9 cellular contexts compared by ENCODE assay signal in the genomic region with DNA sequence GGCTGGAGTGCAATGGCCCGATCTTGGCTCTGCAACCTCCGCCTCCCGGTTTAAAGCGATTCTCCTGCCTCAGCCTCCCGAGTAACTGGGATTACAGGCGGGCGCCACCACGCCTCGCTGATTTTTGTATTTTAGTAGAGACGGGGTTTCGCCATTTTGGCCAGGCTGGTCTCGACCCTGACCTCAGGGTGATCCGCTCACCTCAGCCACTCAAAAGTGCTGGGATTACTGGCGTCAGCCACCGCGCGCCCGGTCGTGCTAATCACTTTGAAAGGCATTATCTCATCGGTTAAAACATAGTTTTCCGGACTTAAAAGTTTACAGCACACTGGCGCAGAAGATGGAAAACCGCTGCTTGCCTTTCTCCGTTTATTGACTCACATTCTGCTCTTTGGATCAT. TPM values are rescaled to one million over a fixed set of nuclear protein-coding genes. Genes with fewer than 3 reads are reported as not detected.
DNase-seq lines count a peak whose midpoint lies in the region; ATAC-seq, FAIRE-seq and TF ChIP-seq lines count a peak whose summit lies in the region.
"Had no signal": no experiment of that assay in that cellular context is flagged by ENCODE, and none has a peak within 500 bp of the region (broad histone marks: within the 10 kb centered on the region; RNA-seq: fewer than 3 reads in every experiment).

No MANE protein-coding gene starts in this region.

- intact Hi-C loops in CD4-positive, alpha-beta T cell (cut with DNase I, micrococcal nuclease): loop anchor here in 1 of 2 experiments (2.0 kb wide), 3 partner anchors 42 to 230 kb away; no protein-coding TSS in a partner anchor
- intact Hi-C loops in endothelial cell of umbilical vein (cut with micrococcal nuclease): loop anchor here (5.0 kb wide), 1 partner anchor 282 kb away; no protein-coding TSS in a partner anchor

- H3K4me1 ChIP-seq in OCI-LY1 (ENCODE audit: insufficient read depth, low read length, severe bottlenecking): peaks cover 12% of the 10 kb centered on the region
- H3K4me1 ChIP-seq in endothelial cell of umbilical vein (ENCODE audit: control insufficient read depth, extremely low read depth, insufficient read depth, low read length): peaks cover 10% of the 10 kb centered on the region
- peaks cover 35 to 37% of the 10 kb centered on the region in 2 experiments for H3K4me1 ChIP-seq in neutrophil (ENCODE audit: control insufficient read depth in 1 of 2, insufficient read depth in 1 of 2, low read depth in 1 of 2, low read length in 1 of 2)

- H3K4me2 ChIP-seq in OCI-LY1 (ENCODE audit: low read length) (peak overlapping the region; percentile 61), endothelial cell of umbilical vein (ENCODE audit: insufficient read depth, low read length) (peak overlapping the region; percentile 97)

- POLR2A ChIA-PET in CD4-positive, alpha-beta T cell (lab: Charles Lee): interaction anchor here (3.8 kb wide), 1 partner anchor 27 kb away, joined by 139 read pairs; the partner anchor contains the start of gene MTHFS
- POLR2A ChIA-PET in endothelial cell of umbilical vein (lab: Charles Lee): no interaction called here

- CTCF ChIA-PET in CD4-positive, alpha-beta T cell (lab: Charles Lee): no interaction called here
- CTCF ChIA-PET in endothelial cell of umbilical vein (lab: Charles Lee): no interaction called here

- H4K20me1 ChIP-seq in OCI-LY1 (ENCODE audit: insufficient read depth, low read length) (no peaks in the 10 kb centered on the region), endothelial cell of umbilical vein (replicated peaks; ENCODE audit: control insufficient read depth, extremely low read depth, insufficient read depth, low read length) (no peaks in the 10 kb centered on the region)

- H3K27me3 Mint-ChIP-seq in CD4-positive, alpha-beta T cell: no peaks in the 10 kb centered on the region

- H3K27me3 ChIP-seq in CD4-positive, alpha-beta T cell (ENCODE audit: control insufficient read depth, insufficient read depth, low read length): no peaks in the 10 kb centered on the region
- no peaks in the 10 kb centered on the region for H3K27me3 ChIP-seq in OCI-LY1 (ENCODE audit: insufficient read depth, low read length)
- no peaks in the 10 kb centered on the region for H3K27me3 ChIP-seq in endothelial cell of umbilical vein (ENCODE audit: control insufficient read depth in 2 of 2, insufficient read depth in 2 of 2, low read length in 2 of 2)
- H3K27me3 ChIP-seq in neutrophil: no peaks in the 10 kb centered on the region

- peaks cover 48% of the 10 kb centered on the region for H3K36me3 Mint-ChIP-seq in CD4-positive, alpha-beta T cell (ENCODE audit: low read depth)

- FAIRE-seq in endothelial cell of umbilical vein (lab: Jason Lieb, UNC): no peak

- H3K36me3 ChIP-seq in OCI-LY1 (ENCODE audit: insufficient read depth, low read length) (peaks cover 26% of the 10 kb centered on the region), endothelial cell of umbilical vein (ENCODE audit: control insufficient read depth in 2 of 2, extremely low read depth in 1 of 2, insufficient read depth in 2 of 2, low read length in 2 of 2) (no peaks in the 10 kb centered on the region), neutrophil (peaks cover 22% of the 10 kb centered on the region)

- BruUV-seq in endothelial cell of umbilical vein (replicated peaks; lab: Mats Ljungman, UMichigan): no TSS peak

- H2AFZ ChIP-seq in OCI-LY1 (ENCODE audit: low read length) (no peak overlapping the region), endothelial cell of umbilical vein (ENCODE audit: low read depth, low read length) (peak overlapping the region; percentile 97)

- H3K4me3 ChIP-seq in OCI-LY1 (ENCODE audit: low read depth, low read length, poor library complexity, severe bottlenecking): peak overlapping the region; percentile 80
- peak overlapping the region; percentile 87 to 96 (median 92) for H3K4me3 ChIP-seq in endothelial cell of umbilical vein (replicated peaks in 1 of 3; ENCODE audit: insufficient read depth in 1 of 3, low read depth in 1 of 3, low read length in 3 of 3)
- peak overlapping the region; percentile 93 to 100 for H3K4me3 ChIP-seq in neutrophil (ENCODE audit: low read depth in 1 of 2, low read length in 1 of 2)

- peaks cover 27% of the 10 kb centered on the region for H3K4me1 Mint-ChIP-seq in CD4-positive, alpha-beta T cell (ENCODE audit: low read depth)

- peak overlapping the region; percentile 71 for H3K4me3 Mint-ChIP-seq in CD4-positive, alpha-beta T cell

- TF ChIP-seq CTCF in CD4-positive, alpha-beta T cell (IDR thresholded peaks at IDR 0.05): no peak
- TF ChIP-seq CTCF in OCI-LY1 (IDR thresholded peaks at IDR 0.05; ENCODE audit: low read length) (no peak), endothelial cell of umbilical vein (IDR thresholded peaks at IDR 0.05; ENCODE audit: extremely low read depth in 1 of 2, insufficient read depth in 1 of 2, low read depth in 1 of 2, low read length in 2 of 2) (no peak), neutrophil (IDR thresholded peaks at IDR 0.05) (no peak)

- H3F3A ChIP-seq in OCI-LY1 (ENCODE audit: insufficient read depth, low read length): no peaks in the 10 kb centered on the region

- H3K9me3 Mint-ChIP-seq in CD4-positive, alpha-beta T cell: peaks cover 13% of the 10 kb centered on the region

- no peaks in the 10 kb centered on the region for H3K9me1 ChIP-seq in endothelial cell of umbilical vein (replicated peaks; ENCODE audit: control insufficient read depth, extremely low read depth, insufficient read depth, low read length)

- H3K9me3 ChIP-seq in CD4-positive, alpha-beta T cell (ENCODE audit: control insufficient read depth, low read length): peaks cover 28% of the 10 kb centered on the region
- H3K9me3 ChIP-seq in OCI-LY1 (ENCODE audit: low read length) (peaks cover 6% of the 10 kb centered on the region), endothelial cell of umbilical vein (replicated peaks; ENCODE audit: control insufficient read depth, insufficient read depth, low read length) (no peaks in the 10 kb centered on the region), neutrophil (no peaks in the 10 kb centered on the region)

- no peak for TF ChIP-seq POLR2A in endothelial cell of umbilical vein (IDR thresholded peaks at IDR 0.05; ENCODE audit: low read depth, low read length)

- no peaks in the 10 kb centered on the region for H3K9me2 ChIP-seq in OCI-LY1 (ENCODE audit: low read depth, low read length)

- H3K79me2 ChIP-seq in OCI-LY1 (ENCODE audit: insufficient read depth, low read length) (peaks cover 13% of the 10 kb centered on the region), endothelial cell of umbilical vein (ENCODE audit: control insufficient read depth, insufficient read depth, low read length) (peaks cover 15% of the 10 kb centered on the region)

- dilution Hi-C loops in endothelial cell of umbilical vein (cut with MboI; ENCODE audit: extremely low pct_ligation_motif_present, low sequenced_read_pairs): no loop called here

- ATAC-seq in CD4-positive, alpha-beta T cell (ENCODE audit: poor library complexity): no peak
- ATAC-seq in GM19035 (IDR thresholded peaks at IDR 0.05; ENCODE audit: unreplicated experiment): no peak

- no peak for DNase-seq in CD4-positive, alpha-beta T cell
- DNase-seq in endothelial cell of umbilical vein (ENCODE audit: low read depth, low spot score): no peak
- DNase-seq in HUDEP-2 (lab: John Stamatoyannopoulos, UW; ENCODE audit: unreplicated experiment in 76 of 76): no peak
- DNase-seq in stimulated activated CD4-positive, alpha-beta T cell treated with anti-CD3 and anti-CD28 coated beads, Interleukin-15, amount 100 ng/mL, for 24 hours: no peak
- no peak for DNase-seq in DMS153 treated with DMSO at 0.1 percent for 48 hours (lab: John Stamatoyannopoulos, UW; ENCODE audit: unreplicated experiment)

- peak overlapping the region; percentile 97 for H3K27ac ChIP-seq in CD4-positive, alpha-beta T cell (ENCODE audit: low read depth, low read length)
- peak overlapping the region; percentile 48 for H3K27ac ChIP-seq in OCI-LY1 (ENCODE audit: low read depth, low read length, poor library complexity, severe bottlenecking)
- no peak overlapping the region for H3K27ac ChIP-seq in endothelial cell of umbilical vein (ENCODE audit: insufficient read depth, low read depth, low read length)
- peak overlapping the region; percentile 97 for H3K27ac ChIP-seq in neutrophil

- peak overlapping the region; percentile 95 for H3K27ac Mint-ChIP-seq in CD4-positive, alpha-beta T cell

- peak overlapping the region; percentile 64 for H3K9ac ChIP-seq in OCI-LY1 (ENCODE audit: low read length)
- H3K9ac ChIP-seq in endothelial cell of umbilical vein (replicated peaks; ENCODE audit: extremely low read depth, insufficient read depth, low read length): peak overlapping the region; percentile 86

TF ChIP-seq in endothelial cell of umbilical vein, 7 proteins besides CTCF, POLR2A, EP300 and RAD21 (continues in another document):
- no peak for TF ChIP-seq JUN (IDR thresholded peaks at IDR 0.05; ENCODE audit: borderline replicate concordance, insufficient read depth, insufficient read length, low read depth)
- TF ChIP-seq POLR2AphosphoS5 (IDR thresholded peaks at IDR 0.05; ENCODE audit: insufficient read depth, low read depth, low read length): no peak
- TF ChIP-seq EZH2 (IDR thresholded peaks at IDR 0.05; ENCODE audit: borderline replicate concordance, low read depth, low read length, severe bottlenecking): no peak
- TF ChIP-seq FOS (IDR thresholded peaks at IDR 0.05; ENCODE audit: borderline replicate concordance, insufficient read depth, low read length): no peak
- TF ChIP-seq, protein P1, sequence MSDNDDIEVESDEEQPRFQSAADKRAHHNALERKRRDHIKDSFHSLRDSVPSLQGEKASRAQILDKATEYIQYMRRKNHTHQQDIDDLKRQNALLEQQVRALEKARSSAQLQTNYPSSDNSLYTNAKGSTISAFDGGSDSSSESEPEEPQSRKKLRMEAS (IDR thresholded peaks at IDR 0.05; ENCODE audit: insufficient read depth, insufficient read length): no peak

RNA-seq across cellular contexts. Expression of gene MTHFS, which starts 27.6 kb away (rescaled TPM):
- 1 to 10 TPM; 9.1 to 9.8 TPM for total RNA-seq in CD4-positive, alpha-beta T cell
- 9.9 and 15.7 TPM in 2 replicates for total RNA-seq in endothelial cell of umbilical vein
- 7.4 and 9.3 TPM in 2 replicates for polyA plus RNA-seq in endothelial cell of umbilical vein
- 11.8 and 13.7 TPM in 2 replicates for polyA plus RNA-seq in endothelial cell of umbilical vein (2011; cell fraction: cytosol; rRNA removed)
- polyA plus RNA-seq in endothelial cell of umbilical vein (2011; cell fraction: nucleus; rRNA removed): 4.6 and 5.4 TPM in 2 replicates
- polyA plus RNA-seq in endothelial cell of umbilical vein (2012): 4.5 TPM in 2 replicates
- polyA minus RNA-seq in endothelial cell of umbilical vein: 3.9 and 6.8 TPM in 2 replicates
- polyA minus RNA-seq in endothelial cell of umbilical vein (2011; cell fraction: cytosol; rRNA and poly(A)+ RNA removed): 38.3 TPM
- polyA minus RNA-seq in endothelial cell of umbilical vein (2011; cell fraction: nucleus; rRNA and poly(A)+ RNA removed): 2.8 and 3.4 TPM in 2 replicates

RNA-seq across cellular contexts. Expression of gene BCL2A1, which starts 46.6 kb away (rescaled TPM):
- 10 to 100 TPM; 18.7 to 20.0 TPM for total RNA-seq in CD4-positive, alpha-beta T cell
- total RNA-seq in endothelial cell of umbilical vein: not detected in 2 replicates
- not detected in 2 replicates for polyA plus RNA-seq in endothelial cell of umbilical vein
- polyA plus RNA-seq in endothelial cell of umbilical vein (2011; cell fraction: cytosol; rRNA removed): 0.09 TPM in 1 of 2 replicates, not detected in the other
- not detected in 2 replicates for polyA plus RNA-seq in endothelial cell of umbilical vein (2011; cell fraction: nucleus; rRNA removed)
- polyA plus RNA-seq in endothelial cell of umbilical vein (2012): 1.0 TPM in 1 of 2 replicates, not detected in the other
- polyA minus RNA-seq in endothelial cell of umbilical vein: not detected in 2 replicates
- polyA minus RNA-seq in endothelial cell of umbilical vein (2011; cell fraction: cytosol; rRNA and poly(A)+ RNA removed): not detected
- not detected in 2 replicates for polyA minus RNA-seq in endothelial cell of umbilical vein (2011; cell fraction: nucleus; rRNA and poly(A)+ RNA removed)
- total RNA-seq: glomerular endothelial cell had no signal

Comparison
In these comparisons a context has a peak if more than half of its experiments do, and no peak if none do; other contexts are left out.
1. RNA of gene BCL2A1, which starts 46.6 kb away (total RNA-seq): 18.7 to 20.0 TPM in CD4-positive, alpha-beta T cell; not detected in endothelial cell of umbilical vein; every median in the first group is over 10 times any median in the second.
2. Peak in every context shown above with its lines, with median percentiles within 50 percentile points of each other: H3K4me3 ChIP-seq.